In genomic region chr4:38868055-38868965, GRCh38 we compare ENCODE assay signal across 1 cellular context.
TF ChIP-seq lines count a peak whose summit lies in the region.

No MANE protein-coding gene starts in this region.

TF ChIP-seq in GM12878, 131 proteins besides CTCF, POLR2A, EP300 and RAD21:
- no peak for TF ChIP-seq CEBPB (IDR thresholded peaks at IDR 0.05; ENCODE audit: borderline replicate concordance in 1 of 2, low read depth in 2 of 2, low read length in 2 of 2)
- no peak for TF ChIP-seq TCF3 (IDR thresholded peaks at IDR 0.05; ENCODE audit: borderline replicate concordance, insufficient read depth, low read depth, low read length)
- TF ChIP-seq, protein P1, sequence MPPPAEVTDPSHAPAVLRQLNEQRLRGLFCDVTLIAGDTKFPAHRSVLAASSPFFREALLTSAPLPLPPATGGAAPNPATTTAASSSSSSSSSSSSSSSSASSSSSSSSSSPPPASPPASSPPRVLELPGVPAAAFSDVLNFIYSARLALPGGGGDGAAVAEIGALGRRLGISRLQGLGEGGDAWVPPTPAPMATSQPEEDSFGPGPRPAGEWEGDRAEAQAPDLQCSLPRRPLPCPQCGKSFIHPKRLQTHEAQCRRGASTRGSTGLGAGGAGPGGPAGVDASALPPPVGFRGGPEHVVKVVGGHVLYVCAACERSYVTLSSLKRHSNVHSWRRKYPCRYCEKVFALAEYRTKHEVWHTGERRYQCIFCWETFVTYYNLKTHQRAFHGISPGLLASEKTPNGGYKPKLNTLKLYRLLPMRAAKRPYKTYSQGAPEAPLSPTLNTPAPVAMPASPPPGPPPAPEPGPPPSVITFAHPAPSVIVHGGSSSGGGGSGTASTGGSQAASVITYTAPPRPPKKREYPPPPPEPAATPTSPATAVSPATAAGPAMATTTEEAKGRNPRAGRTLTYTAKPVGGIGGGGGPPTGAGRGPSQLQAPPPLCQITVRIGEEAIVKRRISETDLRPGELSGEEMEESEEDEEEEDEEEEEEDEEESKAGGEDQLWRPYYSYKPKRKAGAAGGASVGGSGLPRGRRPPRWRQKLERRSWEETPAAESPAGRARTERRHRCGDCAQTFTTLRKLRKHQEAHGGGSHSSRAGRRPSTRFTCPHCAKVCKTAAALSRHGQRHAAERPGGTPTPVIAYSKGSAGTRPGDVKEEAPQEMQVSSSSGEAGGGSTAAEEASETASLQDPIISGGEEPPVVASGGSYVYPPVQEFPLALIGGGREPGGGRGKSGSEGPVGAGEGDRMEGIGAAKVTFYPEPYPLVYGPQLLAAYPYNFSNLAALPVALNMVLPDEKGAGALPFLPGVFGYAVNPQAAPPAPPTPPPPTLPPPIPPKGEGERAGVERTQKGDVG (CRISPR knock-in tag; IDR thresholded peaks at IDR 0.05), result no peak
- no peak for TF ChIP-seq ZNF207 (IDR thresholded peaks at IDR 0.05; ENCODE audit: borderline replicate concordance)
- no peak for TF ChIP-seq PAX5 (IDR thresholded peaks at IDR 0.05; ENCODE audit: borderline replicate concordance, low read depth, low read length)
- TF ChIP-seq, protein P2, sequence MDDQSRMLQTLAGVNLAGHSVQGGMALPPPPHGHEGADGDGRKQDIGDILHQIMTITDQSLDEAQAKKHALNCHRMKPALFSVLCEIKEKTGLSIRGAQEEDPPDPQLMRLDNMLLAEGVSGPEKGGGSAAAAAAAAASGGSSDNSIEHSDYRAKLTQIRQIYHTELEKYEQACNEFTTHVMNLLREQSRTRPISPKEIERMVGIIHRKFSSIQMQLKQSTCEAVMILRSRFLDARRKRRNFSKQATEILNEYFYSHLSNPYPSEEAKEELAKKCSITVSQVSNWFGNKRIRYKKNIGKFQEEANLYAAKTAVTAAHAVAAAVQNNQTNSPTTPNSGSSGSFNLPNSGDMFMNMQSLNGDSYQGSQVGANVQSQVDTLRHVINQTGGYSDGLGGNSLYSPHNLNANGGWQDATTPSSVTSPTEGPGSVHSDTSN (IDR thresholded peaks at IDR 0.05; ENCODE audit: insufficient replicate concordance, low read depth, low read length), result no peak
- TF ChIP-seq, protein P3, sequence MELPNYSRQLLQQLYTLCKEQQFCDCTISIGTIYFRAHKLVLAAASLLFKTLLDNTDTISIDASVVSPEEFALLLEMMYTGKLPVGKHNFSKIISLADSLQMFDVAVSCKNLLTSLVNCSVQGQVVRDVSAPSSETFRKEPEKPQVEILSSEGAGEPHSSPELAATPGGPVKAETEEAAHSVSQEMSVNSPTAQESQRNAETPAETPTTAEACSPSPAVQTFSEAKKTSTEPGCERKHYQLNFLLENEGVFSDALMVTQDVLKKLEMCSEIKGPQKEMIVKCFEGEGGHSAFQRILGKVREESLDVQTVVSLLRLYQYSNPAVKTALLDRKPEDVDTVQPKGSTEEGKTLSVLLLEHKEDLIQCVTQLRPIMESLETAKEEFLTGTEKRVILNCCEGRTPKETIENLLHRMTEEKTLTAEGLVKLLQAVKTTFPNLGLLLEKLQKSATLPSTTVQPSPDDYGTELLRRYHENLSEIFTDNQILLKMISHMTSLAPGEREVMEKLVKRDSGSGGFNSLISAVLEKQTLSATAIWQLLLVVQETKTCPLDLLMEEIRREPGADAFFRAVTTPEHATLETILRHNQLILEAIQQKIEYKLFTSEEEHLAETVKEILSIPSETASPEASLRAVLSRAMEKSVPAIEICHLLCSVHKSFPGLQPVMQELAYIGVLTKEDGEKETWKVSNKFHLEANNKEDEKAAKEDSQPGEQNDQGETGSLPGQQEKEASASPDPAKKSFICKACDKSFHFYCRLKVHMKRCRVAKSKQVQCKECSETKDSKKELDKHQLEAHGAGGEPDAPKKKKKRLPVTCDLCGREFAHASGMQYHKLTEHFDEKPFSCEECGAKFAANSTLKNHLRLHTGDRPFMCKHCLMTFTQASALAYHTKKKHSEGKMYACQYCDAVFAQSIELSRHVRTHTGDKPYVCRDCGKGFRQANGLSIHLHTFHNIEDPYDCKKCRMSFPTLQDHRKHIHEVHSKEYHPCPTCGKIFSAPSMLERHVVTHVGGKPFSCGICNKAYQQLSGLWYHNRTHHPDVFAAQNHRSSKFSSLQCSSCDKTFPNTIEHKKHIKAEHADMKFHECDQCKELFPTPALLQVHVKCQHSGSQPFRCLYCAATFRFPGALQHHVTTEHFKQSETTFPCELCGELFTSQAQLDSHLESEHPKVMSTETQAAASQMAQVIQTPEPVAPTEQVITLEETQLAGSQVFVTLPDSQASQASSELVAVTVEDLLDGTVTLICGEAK (IDR thresholded peaks at IDR 0.05; ENCODE audit: borderline replicate concordance), result peak; percentile 24; the same call in 1 of the 2 replicates
- TF ChIP-seq LARP7 (IDR thresholded peaks at IDR 0.05), result 0 out of 2 replicates have a peak, but pooled peaks have one; percentile 9
- peak; percentile 26; the same call in 1 of the 2 replicates for TF ChIP-seq DPF2 (IDR thresholded peaks at IDR 0.05)
- TF ChIP-seq ZNF384 (IDR thresholded peaks at IDR 0.05; ENCODE audit: borderline replicate concordance, low read depth, low read length), result no peak
- no peak for TF ChIP-seq YBX1 (IDR thresholded peaks at IDR 0.05)
